Comparison of ENCODE assay signal across 25 cellular contexts in the genomic region with DNA sequence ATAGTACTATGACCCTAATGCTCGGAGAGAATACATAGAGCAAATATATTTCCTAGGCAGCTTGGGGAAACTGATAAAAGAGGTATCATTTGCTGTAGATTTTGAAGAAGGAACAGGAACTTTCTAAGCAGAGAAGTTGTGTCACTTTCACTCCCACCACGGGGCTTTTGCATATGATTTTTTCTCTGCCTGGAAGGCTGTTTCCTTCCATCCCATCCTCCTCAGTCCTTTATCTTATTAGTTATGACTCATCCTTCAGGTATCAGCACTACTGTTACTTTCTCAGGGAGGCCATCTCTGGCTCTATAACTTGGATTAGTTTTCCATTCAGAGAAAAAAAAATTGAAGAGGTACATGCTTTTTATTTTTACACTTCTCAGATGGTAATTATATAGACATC.
"Had no signal": no experiment of that assay in that cellular context is flagged by ENCODE, and none has a peak within 500 bp of the region (broad histone marks: within the 10 kb centered on the region; RNA-seq: fewer than 3 reads in every experiment).

No MANE protein-coding gene starts in this region.

- H3K27ac ChIP-seq: ascending aorta, brain microvascular endothelial cell, testis, vagina had no signal

- H3K9me3 ChIP-seq: ascending aorta, testis, vagina had no signal

- H3K4me1 Mint-ChIP-seq: naive thymus-derived CD4-positive, alpha-beta T cell had no signal

- H3K4me3 Mint-ChIP-seq: naive thymus-derived CD4-positive, alpha-beta T cell; neural crest cell; T-helper 2 cell treated with Interferon-gamma antibody and Interleukin-4, amounts not matched to agents 5 μg/mL and 100 μg/mL, for 36 hours had no signal

- H3K4me1 ChIP-seq: ascending aorta, testis, vagina had no signal

- FAIRE-seq: colon, endothelial cell of umbilical vein, frontal cortex, islet of Langerhans, TTC549 had no signal

- H3K27ac Mint-ChIP-seq: activated naive CD4-positive, alpha-beta T cell treated with anti-CD3 and anti-CD28 coated beads, Interleukin-2, amount 50 U/mL, for 72 hours; naive thymus-derived CD4-positive, alpha-beta T cell; progenitor cell of endocrine pancreas; T-helper 2 cell treated with Interferon-gamma antibody and Interleukin-4, amounts not matched to agents 5 μg/mL and 100 μg/mL, for 36 hours had no signal

- H3K4me3 ChIP-seq: ascending aorta, testis, vagina had no signal

- ATAC-seq: activated naive CD4-positive, alpha-beta T cell treated with anti-CD3 and anti-CD28 coated beads, Interleukin-2, amount 50 U/mL, for 72 hours; esophagus mucosa; left cardiac atrium; naive thymus-derived CD4-positive, alpha-beta T cell had no signal

- H3K27me3 Mint-ChIP-seq: naive thymus-derived CD4-positive, alpha-beta T cell; progenitor cell of endocrine pancreas had no signal

- DNase-seq: activated CD4-positive, alpha-beta T cell treated with anti-CD3 and anti-CD28 coated beads for 1 hour; activated T-cell treated with anti-CD3 and anti-CD28 coated beads, Interleukin-2, amount 50 U/mL, for 1 hour; brain microvascular endothelial cell; central memory CD4-positive, alpha-beta T cell; effector memory CD4-positive, alpha-beta T cell; glutamatergic neuron; hippocampal formation; left cardiac atrium; naive thymus-derived CD4-positive, alpha-beta T cell; stimulated activated CD4-positive, alpha-beta T cell treated with anti-CD3 and anti-CD28 coated beads, Interleukin-4, amount 100 ng/mL, for 1 hour; stimulated activated naive CD4-positive, alpha-beta T cell; testis; trophoblast cell had no signal
